9 cellular contexts compared by ENCODE assay signal in the genomic region with DNA sequence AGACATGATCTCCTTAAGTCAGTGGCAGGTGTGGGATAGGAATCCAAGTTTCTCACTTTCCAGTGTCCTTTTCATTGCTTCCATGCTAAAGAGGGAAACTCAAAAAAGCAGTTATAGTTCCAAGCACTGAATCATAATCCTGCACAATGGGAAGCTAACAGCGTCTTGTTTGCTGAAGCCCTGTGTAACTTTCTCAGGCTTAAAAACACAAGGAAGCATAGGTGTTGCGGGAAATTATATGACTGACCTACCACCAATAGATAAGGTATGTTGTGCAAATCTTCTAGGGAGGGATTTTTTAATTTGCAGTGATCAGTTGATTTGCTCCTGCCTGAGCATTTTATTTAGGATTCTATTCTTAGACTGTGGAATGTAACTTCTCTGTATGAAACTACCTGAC.
"Had no signal": no experiment of that assay in that cellular context is flagged by ENCODE, and none has a peak within 500 bp of the region (broad histone marks: within the 10 kb centered on the region; RNA-seq: fewer than 3 reads in every experiment).

No MANE protein-coding gene starts in this region.

- H2AFZ ChIP-seq: GM23248 had no signal

- H3K9me3 ChIP-seq: HAP-1 had no signal

- H3K4me1 ChIP-seq: HAP-1 had no signal

- H3K9ac ChIP-seq: GM23248 had no signal

- H3K27ac ChIP-seq: GM23248, HL-60 had no signal

- DNase-seq: GM23248, GOT3, H7, HFFc6, KBM-7 had no signal

- H3K4me3 ChIP-seq: GM23248, HAP-1 had no signal

- ATAC-seq: HCT116, HepG2 had no signal

- H3K36me3 ChIP-seq: HAP-1 had no signal
